ENCODE assay signal across 11 cellular contexts in genomic region chr5:122836947-122837346, GRCh38.
"Had no signal": no experiment of that assay in that cellular context is flagged by ENCODE, and none has a peak within 500 bp of the region (broad histone marks: within the 10 kb centered on the region; RNA-seq: fewer than 3 reads in every experiment).

No MANE protein-coding gene starts in this region.

- H3K9me3 ChIP-seq: HAP-1 had no signal

- H3K4me2 ChIP-seq: GM23338 had no signal

- H3K4me1 Mint-ChIP-seq: GM23338, H9 had no signal

- H3K27ac ChIP-seq: GM23248 had no signal

- H3K4me3 ChIP-seq: GM23248, GM23338, HAP-1 had no signal

- H3K9me3 Mint-ChIP-seq: GM23338, HFFc6 had no signal

- H2AFZ ChIP-seq: GM23248, GM23338 had no signal

- FAIRE-seq: H1, H54 had no signal

- H3K27ac Mint-ChIP-seq: GM23338, H9, HFFc6 had no signal

- H3K4me3 Mint-ChIP-seq: GM23338, H9, HFFc6 had no signal

- H3K36me3 ChIP-seq: HAP-1 had no signal

- H3K9ac ChIP-seq: GM23248 had no signal

- DNase-seq: GM23248, GOT3, H7, H9, HCEC 1CT, HFFc6 had no signal

- ATAC-seq: GM23338, HCT116 had no signal
